ENCODE assay signal across 8 cellular contexts in genomic region chr1:65459397-65459768, GRCh38. TPM values are rescaled to one million over a fixed set of nuclear protein-coding genes. Genes with fewer than 3 reads are reported as not detected.
A peak's percentile ranks its signal among the peaks of the same experiment; 100 is the strongest.
DNase-seq lines count a peak whose midpoint lies in the region; ATAC-seq and TF ChIP-seq lines count a peak whose summit lies in the region.

No MANE protein-coding gene starts in this region.

- H3F3A ChIP-seq in PC-9 (ENCODE audit: insufficient read depth, low read depth): no peaks in the 10 kb centered on the region

- H3K36me3 ChIP-seq in PC-9 (ENCODE audit: low read depth): no peaks in the 10 kb centered on the region
- no peaks in the 10 kb centered on the region for H3K36me3 ChIP-seq in transverse colon

- 45 to 86% methylated on average over 1 of the region's 1 CpG for WGBS in transverse colon (ENCODE audit: low coverage in 1 of 2), 2 donors

- no peak for TF ChIP-seq EP300 in transverse colon (IDR thresholded peaks at IDR 0.05; ENCODE audit: low read depth)

- ATAC-seq in GM18520 (IDR thresholded peaks at IDR 0.05; ENCODE audit: unreplicated experiment) (peak; percentile 63), HG03159 (IDR thresholded peaks at IDR 0.05; ENCODE audit: unreplicated experiment) (peak; percentile 78), HG03108 (IDR thresholded peaks at IDR 0.05; ENCODE audit: unreplicated experiment) (no peak)

- POLR2A ChIA-PET in PC-9 (lab: Charles Lee; ENCODE audit: unreplicated experiment): interaction anchor here (0.5 to 1.2 kb wide), 3 partner anchors 36 to 698 kb away, joined by 4 read pairs; no protein-coding TSS in a partner anchor

- H4K20me1 ChIP-seq in PC-9 (ENCODE audit: insufficient read depth): no peaks in the 10 kb centered on the region

- DNase-seq in CD1c-positive myeloid dendritic cell (ENCODE audit: extremely low spot score) (peak; percentile 36), PC-9 (peak in 1 of 2 experiments; percentile 18), fibroblast of peridontal ligament (ENCODE audit: extremely low read depth) (peak; percentile 48), transverse colon (no peak), NCI-H1436 treated with DMSO at 0.1 percent for 48 hours (lab: John Stamatoyannopoulos, UW) (no peak)

- no peaks in the 10 kb centered on the region for H3K9me3 ChIP-seq in PC-9 (ENCODE audit: insufficient read depth, low read depth)
- H3K9me3 ChIP-seq in transverse colon: no peaks in the 10 kb centered on the region

- TF ChIP-seq CTCF in PC-9 (conservative IDR thresholded peaks at IDR 0.05) (peak; percentile 62), transverse colon (IDR thresholded peaks at IDR 0.05) (peak in 3 of 5 experiments; percentile 21 to 27 (median 23))

- H3K4me1 ChIP-seq in PC-9 (replicated peaks; ENCODE audit: insufficient read depth) (no peaks in the 10 kb centered on the region), transverse colon (no peaks in the 10 kb centered on the region)

- no peak for TF ChIP-seq POLR2A in transverse colon (IDR thresholded peaks at IDR 0.05)

- H3K4me3 ChIP-seq in PC-9 (no peak overlapping the region), transverse colon (no peak overlapping the region)

- H3K79me2 ChIP-seq in PC-9 (ENCODE audit: low read depth): no peaks in the 10 kb centered on the region

- BruUV-seq in PC-9 (replicated peaks; lab: Mats Ljungman, UMichigan): no TSS peak

- intact Hi-C loops in PC-9 (cut with micrococcal nuclease; ENCODE audit: unreplicated experiment): loop anchor here (2.0 kb wide), 1 partner anchor 39 kb away; the partner anchor contains the start of genes LEPR and LEPROT
- intact Hi-C loops in transverse colon (cut with DNase I; ENCODE audit: low total_unique reads): no loop called here

- in situ Hi-C loops in transverse colon (cut with MboI; ENCODE audit: low pct_ligation_motif_present in 1 of 4, low pct_unique_long_range_greater_than_20kb in 1 of 4, low sequenced_read_pairs in 3 of 4): no loop called here

- no peak overlapping the region for H3K27ac ChIP-seq in PC-9
- no peak overlapping the region for H3K27ac ChIP-seq in transverse colon

- no peak overlapping the region for H2AFZ ChIP-seq in PC-9

- H3K27me3 ChIP-seq in PC-9 (ENCODE audit: insufficient read depth, low read depth): no peaks in the 10 kb centered on the region
- H3K27me3 ChIP-seq in transverse colon: no peaks in the 10 kb centered on the region

- no peak overlapping the region for H3K4me2 ChIP-seq in PC-9

- CTCF ChIA-PET in PC-9 (lab: Charles Lee): interaction anchor here (0.6 to 1.5 kb wide), 16 partner anchors 8 to 498 kb away, joined by 3 to 9 read pairs (median 4); partner anchors contain the start of genes DNAJC6, LEPR and LEPROT

- no peaks in the 10 kb centered on the region for H3K9me2 ChIP-seq in PC-9 (ENCODE audit: insufficient read depth)

RNA-seq across cellular contexts. Expression of gene LEPR, which starts 38.9 kb away (rescaled TPM):
- total RNA-seq in PC-9 (2021): 20.6 and 34.8 TPM in 2 replicates
- 1 to 10 TPM in 2 of 4 donors, under 1 TPM in 2; 0.37 to 8.4 (median 1.5) TPM for total RNA-seq in transverse colon

RNA-seq across cellular contexts. Expression of gene LEPROT, which starts 38.9 kb away (rescaled TPM):
- total RNA-seq in PC-9 (2021): 80.1 and 113 TPM in 2 replicates
- total RNA-seq in transverse colon: 10 to 100 TPM; 14.1 to 69.4 (median 36.6) TPM

Comparison
In these comparisons a context has a peak if more than half of its experiments do, and no peak if none do; other contexts are left out.
1. DNase-seq: peak in CD1c-positive myeloid dendritic cell (single experiment) and fibroblast of peridontal ligament (single experiment); none in transverse colon (single experiment) and NCI-H1436 treated with DMSO at 0.1 percent for 48 hours (single experiment).